In genomic region chr3:11380314-11380713, GRCh38 we compare ENCODE assay signal across 18 cellular contexts.
A peak's percentile ranks its signal among the peaks of the same experiment; 100 is the strongest.
DNase-seq lines count a peak whose midpoint lies in the region; ATAC-seq and TF ChIP-seq lines count a peak whose summit lies in the region.
"Had no signal": no experiment of that assay in that cellular context is flagged by ENCODE, and none has a peak within 500 bp of the region (broad histone marks: within the 10 kb centered on the region; RNA-seq: fewer than 3 reads in every experiment).

No MANE protein-coding gene starts in this region.

- H3K18ac ChIP-seq in IMR-90 (ENCODE audit: low read depth, low read length), result peak overlapping the region; percentile 74; the same call in 1 of the 2 replicates

- H3K4me1 Mint-ChIP-seq in brain, result peaks cover 52% of the 10 kb centered on the region
- no peaks in the 10 kb centered on the region for H3K4me1 Mint-ChIP-seq in naive thymus-derived CD4-positive, alpha-beta T cell
- H3K4me1 Mint-ChIP-seq in stimulated activated naive CD8-positive, alpha-beta T cell treated with anti-CD3 and anti-CD28 coated beads, Interleukin-15, amount 100 ng/mL, for 72 hours, result no peaks in the 10 kb centered on the region
- H3K4me1 Mint-ChIP-seq: B cell had no signal

- 60% methylated on average over 1 of the region's 6 CpGs; no CpG with 5 or more reads in 1 of the 2 experiments for WGBS in IMR-90 (ENCODE audit: extremely low coverage in 2 of 2, insufficient read length in 1 of 2), 2 experiments
- WGBS in spleen, 5 donors, result 70 to 81% (median 80%) methylated on average over 6 of the region's 6 CpGs

- TF ChIP-seq RAD21 in IMR-90 (IDR thresholded peaks at IDR 0.05; ENCODE audit: low read length), result no peak

- peak overlapping the region; percentile 65; the same call in 1 of the 2 replicates for H4K5ac ChIP-seq in IMR-90 (ENCODE audit: low read depth, low read length)

- no peaks in the 10 kb centered on the region for H4K20me1 ChIP-seq in IMR-90 (ENCODE audit: insufficient read depth, low read length)

- intact Hi-C loops in IMR-90 (cut with micrococcal nuclease) (loop anchor here (5.0 kb wide), 3 partner anchors 167 to 747 kb away; no protein-coding TSS in a partner anchor), lower lobe of right lung (cut with DNase I) (no loop called here), spleen (cut with DNase I; ENCODE audit: low total_unique reads) (no loop called here)
- intact Hi-C loops in naive thymus-derived CD4-positive, alpha-beta T cell (cut with micrococcal nuclease), result no loop called here

- peak overlapping the region; percentile 54 for H2BK5ac ChIP-seq in IMR-90 (ENCODE audit: low read depth, low read length, poor library complexity, severe bottlenecking)

- H3K4ac ChIP-seq in IMR-90 (ENCODE audit: low read depth, low read length), result peak overlapping the region; percentile 49

- H2BK20ac ChIP-seq in IMR-90 (ENCODE audit: low read depth, low read length), result peak overlapping the region; percentile 73; the same call in 1 of the 2 replicates

- in situ Hi-C loops in IMR-90 (cut with MboI; ENCODE audit: low sequenced_read_pairs), result loop anchor here (5.0 to 10.0 kb wide), 2 partner anchors 277 to 424 kb away; no protein-coding TSS in a partner anchor

- peak overlapping the region; percentile 67; the same call in 1 of the 2 replicates for H3K23ac ChIP-seq in IMR-90 (ENCODE audit: low read depth, low read length)

- peak; percentile 31 for DNase-seq in IMR-90
- DNase-seq in lower lobe of right lung, result no peak
- DNase-seq in spleen, result no peak
- DNase-seq in naive thymus-derived CD4-positive, alpha-beta T cell, result no peak
- no peak for DNase-seq in DMS79 (lab: John Stamatoyannopoulos, UW)
- no peak for DNase-seq in stimulated activated naive CD8-positive, alpha-beta T cell treated with anti-CD3 and anti-CD28 coated beads, Interleukin-15, amount 100 ng/mL, for 72 hours
- no peak for DNase-seq in foreskin keratinocyte
- DNase-seq: activated CD4-positive, alpha-beta T cell treated with anti-CD3 and anti-CD28 coated beads for 4 hours; activated T-cell treated with anti-CD3 and anti-CD28 coated beads, Interleukin-2, amount 50 U/mL, for 24 hours; heart right ventricle; NCI-H345; stimulated activated CD4-positive, alpha-beta T cell treated with anti-CD3 and anti-CD28 coated beads, Interleukin-2, amount 100 ng/mL, for 24 hours had no signal

- peak overlapping the region; percentile 45; the same call in 1 of the 3 replicates for H2BK15ac ChIP-seq in IMR-90 (ENCODE audit: low read depth, low read length)

- H3K27ac ChIP-seq in IMR-90 (ENCODE audit: insufficient read depth, low read length) (peak overlapping the region; percentile 20; the same call in 1 of the 2 replicates), lower lobe of right lung (peak overlapping the region; percentile 51), spleen (peak overlapping the region in 5 of 8 donors; percentile 38 to 68 (median 46)), foreskin keratinocyte (no peak overlapping the region)
- H3K27ac ChIP-seq in naive thymus-derived CD4-positive, alpha-beta T cell (ENCODE audit: low read depth, low read length), result no peak overlapping the region
- H3K27ac ChIP-seq: parathyroid adenoma had no signal

- TF ChIP-seq POLR2A in IMR-90 (IDR thresholded peaks at IDR 0.05; ENCODE audit: low read depth, low read length), result no peak
- TF ChIP-seq POLR2A in spleen (IDR thresholded peaks at IDR 0.05), result no peak

- BruUV-seq in IMR-90 (replicated peaks; lab: Mats Ljungman, UMichigan), result no TSS peak

- H3K9me3 ChIP-seq in IMR-90 (ENCODE audit: control insufficient read depth, insufficient read depth, low read length), result no peaks in the 10 kb centered on the region
- no peaks in the 10 kb centered on the region for H3K9me3 ChIP-seq in lower lobe of right lung
- no peaks in the 10 kb centered on the region for H3K9me3 ChIP-seq in spleen
- H3K9me3 ChIP-seq in naive thymus-derived CD4-positive, alpha-beta T cell (ENCODE audit: control insufficient read depth in 2 of 3, low read length in 3 of 3), result no peaks in the 10 kb centered on the region
- H3K9me3 ChIP-seq: heart right ventricle had no signal

- POLR2A ChIA-PET in IMR-90 (lab: Charles Lee; ENCODE audit: unreplicated experiment), result no interaction called here
- POLR2A ChIA-PET in naive thymus-derived CD4-positive, alpha-beta T cell (lab: Charles Lee), result no interaction called here

- H3K27me3 Mint-ChIP-seq in brain, result peaks cover 7% of the 10 kb centered on the region
- no peaks in the 10 kb centered on the region for H3K27me3 Mint-ChIP-seq in naive thymus-derived CD4-positive, alpha-beta T cell
- no peaks in the 10 kb centered on the region for H3K27me3 Mint-ChIP-seq in stimulated activated naive CD8-positive, alpha-beta T cell treated with anti-CD3 and anti-CD28 coated beads, Interleukin-15, amount 100 ng/mL, for 72 hours
- H3K27me3 Mint-ChIP-seq: activated T-cell treated with anti-CD3 and anti-CD28 coated beads, Interleukin-2, amount 50 U/mL, for 24 hours; B cell had no signal

- H4K8ac ChIP-seq in IMR-90 (ENCODE audit: low read depth in 2 of 2, low read length in 2 of 2), result peak overlapping the region; percentile 10 to 68

- H2BK120ac ChIP-seq in IMR-90 (ENCODE audit: low read depth, low read length), result peak overlapping the region; percentile 66

- H3K9me3 Mint-ChIP-seq in brain, result no peaks in the 10 kb centered on the region
- H3K9me3 Mint-ChIP-seq in naive thymus-derived CD4-positive, alpha-beta T cell, result no peaks in the 10 kb centered on the region
- no peaks in the 10 kb centered on the region for H3K9me3 Mint-ChIP-seq in stimulated activated naive CD8-positive, alpha-beta T cell treated with anti-CD3 and anti-CD28 coated beads, Interleukin-15, amount 100 ng/mL, for 72 hours
- H3K9me3 Mint-ChIP-seq: activated T-cell treated with anti-CD3 and anti-CD28 coated beads, Interleukin-2, amount 50 U/mL, for 24 hours; T-helper 1 cell treated with Interleukin-12 subunit alpha and Interleukin-12 subunit beta and Interleukin-4 antibody, amounts not matched to agents 30 μg/mL and 1 μg/mL, for 36 hours had no signal

- H3K9me1 ChIP-seq in IMR-90 (ENCODE audit: insufficient read depth, low read length), result no peaks in the 10 kb centered on the region

- peak overlapping the region; percentile 55; the same call in 1 of the 2 replicates for H3K4me2 ChIP-seq in IMR-90 (ENCODE audit: low read depth, low read length)

- H3K36me3 ChIP-seq in IMR-90 (ENCODE audit: control insufficient read depth, insufficient read depth, low read length) (no peaks in the 10 kb centered on the region), lower lobe of right lung (no peaks in the 10 kb centered on the region), spleen (peaks cover 0 to 92% (median 4%) of the 10 kb centered on the region in 6 donors)
- peaks cover 0 to 4% (median 0%) of the 10 kb centered on the region in 3 experiments for H3K36me3 ChIP-seq in naive thymus-derived CD4-positive, alpha-beta T cell (ENCODE audit: control insufficient read depth in 2 of 3, insufficient read depth in 3 of 3, low read length in 3 of 3)

- no peak overlapping the region for H2AK5ac ChIP-seq in IMR-90 (ENCODE audit: low read depth, low read length)

- peaks cover 3% of the 10 kb centered on the region for H3K36me3 Mint-ChIP-seq in brain
- peaks cover 0 to 42% (median 22%) of the 10 kb centered on the region in 5 donors for H3K36me3 Mint-ChIP-seq in naive thymus-derived CD4-positive, alpha-beta T cell

- H2AFZ ChIP-seq in IMR-90 (replicated peaks; ENCODE audit: low read length, poor library complexity), result no peak overlapping the region
- H2AFZ ChIP-seq: parathyroid adenoma had no signal

- CTCF ChIA-PET in IMR-90 (lab: Yijun Ruan, JAX), result interaction anchor here (1.4 to 1.9 kb wide), 6 partner anchors 11 to 423 kb away, joined by 3 to 29 read pairs (median 5); no protein-coding TSS in a partner anchor
- CTCF ChIA-PET in naive thymus-derived CD4-positive, alpha-beta T cell (lab: Charles Lee), result interaction anchor here (0.6 to 3.9 kb wide), 6 partner anchors 9 to 428 kb away, joined by 3 to 35 read pairs (median 4); no protein-coding TSS in a partner anchor

- H4K91ac ChIP-seq in IMR-90 (ENCODE audit: insufficient read depth, low read depth, low read length), result 0 out of 2 replicates have a peak overlapping the region, but pooled peaks have one; percentile 26

- peaks cover 0 to 10% of the 10 kb centered on the region in 2 experiments; a peak in 3 of 4 replicates for H3K79me1 ChIP-seq in IMR-90 (ENCODE audit: low read depth in 1 of 2, low read length in 2 of 2)

- TF ChIP-seq CTCF in IMR-90 (conservative IDR thresholded peaks at IDR 0.05; ENCODE audit: low read depth, low read length) (no peak), brain (conservative IDR thresholded peaks at IDR 0.05) (no peak), lower lobe of right lung (IDR thresholded peaks at IDR 0.05) (no peak), spleen (IDR thresholded peaks at IDR 0.05 in 8 of 11, conservative IDR thresholded peaks at IDR 0.05 in 3 of 11) (no peak), foreskin keratinocyte (conservative IDR thresholded peaks at IDR 0.05) (no peak)

- no peak overlapping the region for H3K4me3 ChIP-seq in IMR-90 (ENCODE audit: insufficient read depth, low read depth, low read length)
- H3K4me3 ChIP-seq in lower lobe of right lung, result no peak overlapping the region
- H3K4me3 ChIP-seq in spleen, result peak overlapping the region in 2 of 8 donors; percentile 4 to 16
- H3K4me3 ChIP-seq in naive thymus-derived CD4-positive, alpha-beta T cell (ENCODE audit: low read length), result no peak overlapping the region
- H3K4me3 ChIP-seq: GM12878, heart right ventricle had no signal

- H3K4me1 ChIP-seq in IMR-90 (ENCODE audit: control insufficient read depth, insufficient read depth, low read length), result peaks cover 8% of the 10 kb centered on the region
- H3K4me1 ChIP-seq in lower lobe of right lung, result peaks cover 10% of the 10 kb centered on the region
- peaks cover 0 to 25% (median 4%) of the 10 kb centered on the region in 6 donors for H3K4me1 ChIP-seq in spleen
- H3K4me1 ChIP-seq in naive thymus-derived CD4-positive, alpha-beta T cell (ENCODE audit: control insufficient read depth in 2 of 2, insufficient read depth in 2 of 2, low read length in 2 of 2), result no peaks in the 10 kb centered on the region
- no peaks in the 10 kb centered on the region for H3K4me1 ChIP-seq in foreskin keratinocyte
- H3K4me1 ChIP-seq: parathyroid adenoma had no signal

- 0 out of 2 replicates have a peak overlapping the region, but pooled peaks have one; percentile 7 for H3K56ac ChIP-seq in IMR-90 (ENCODE audit: extremely low read depth, insufficient read depth, low read length)

- peak overlapping the region in 3 of 5 experiments; percentile 80 to 87 (median 80) for H3K27ac Mint-ChIP-seq in brain
- H3K27ac Mint-ChIP-seq in naive thymus-derived CD4-positive, alpha-beta T cell, result no peak overlapping the region
- no peak overlapping the region for H3K27ac Mint-ChIP-seq in stimulated activated naive CD8-positive, alpha-beta T cell treated with anti-CD3 and anti-CD28 coated beads, Interleukin-15, amount 100 ng/mL, for 72 hours
- H3K27ac Mint-ChIP-seq: B cell had no signal

- ATAC-seq in IMR-90 (ENCODE audit: low read depth), result peak; percentile 30
- no peak for ATAC-seq in lower lobe of right lung
- no peak for ATAC-seq in naive thymus-derived CD4-positive, alpha-beta T cell
- no peak for ATAC-seq in stimulated activated naive CD8-positive, alpha-beta T cell treated with anti-CD3 and anti-CD28 coated beads, Interleukin-15, amount 100 ng/mL, for 72 hours
- no peak for ATAC-seq in foreskin keratinocyte
- ATAC-seq: GM12878, left lobe of liver had no signal

- peak overlapping the region; percentile 58; the same call in 1 of the 2 replicates for H3K14ac ChIP-seq in IMR-90 (replicated peaks; ENCODE audit: low read depth, low read length)

- no peak overlapping the region for H2AK9ac ChIP-seq in IMR-90 (replicated peaks; ENCODE audit: low read depth, low read length, poor library complexity)

- H3K27me3 ChIP-seq in IMR-90 (ENCODE audit: control insufficient read depth, insufficient read depth, low read length), result no peaks in the 10 kb centered on the region
- H3K27me3 ChIP-seq in lower lobe of right lung (ENCODE audit: low read depth), result no peaks in the 10 kb centered on the region
- no peaks in the 10 kb centered on the region for H3K27me3 ChIP-seq in spleen (replicated peaks in 1 of 7)
- no peaks in the 10 kb centered on the region for H3K27me3 ChIP-seq in naive thymus-derived CD4-positive, alpha-beta T cell (ENCODE audit: control insufficient read depth in 2 of 2, insufficient read depth in 2 of 2, low read length in 2 of 2)
- no peaks in the 10 kb centered on the region for H3K27me3 ChIP-seq in foreskin keratinocyte
- H3K27me3 ChIP-seq: heart right ventricle had no signal

- H3K9ac ChIP-seq in IMR-90 (ENCODE audit: low read depth, low read length), result peak overlapping the region; percentile 29
- H3K9ac ChIP-seq: parathyroid adenoma had no signal

- peak overlapping the region in 2 of 5 experiments; percentile 10 to 54 for H3K4me3 Mint-ChIP-seq in brain
- no peak overlapping the region for H3K4me3 Mint-ChIP-seq in naive thymus-derived CD4-positive, alpha-beta T cell
- no peak overlapping the region for H3K4me3 Mint-ChIP-seq in stimulated activated naive CD8-positive, alpha-beta T cell treated with anti-CD3 and anti-CD28 coated beads, Interleukin-15, amount 100 ng/mL, for 72 hours
- H3K4me3 Mint-ChIP-seq: activated T-cell treated with anti-CD3 and anti-CD28 coated beads, Interleukin-2, amount 50 U/mL, for 24 hours; B cell; T-helper 1 cell treated with Interleukin-12 subunit alpha and Interleukin-12 subunit beta and Interleukin-4 antibody, amounts not matched to agents 30 μg/mL and 1 μg/mL, for 36 hours had no signal

- dilution Hi-C loops in IMR-90 (cut with HindIII; ENCODE audit: low sequenced_read_pairs, unreplicated experiment), result no loop called here

Comparison
In these comparisons a context has a peak if more than half of its experiments do, and no peak if none do; other contexts are left out.
1. H3K27ac ChIP-seq: peak in IMR-90 (single experiment), lower lobe of right lung (single experiment) and spleen (5 of 8); none in naive thymus-derived CD4-positive, alpha-beta T cell (single experiment) and foreskin keratinocyte (single experiment).
2. H3K27ac Mint-ChIP-seq: peak in brain (3 of 5); none in naive thymus-derived CD4-positive, alpha-beta T cell (0 of 9) and stimulated activated naive CD8-positive, alpha-beta T cell treated with anti-CD3 and anti-CD28 coated beads, Interleukin-15, amount 100 ng/mL, for 72 hours (0 of 2).